In genomic region chr15:49456166-49456565, GRCh38 we compare ENCODE assay signal across 16 cellular contexts. TPM values are rescaled to one million over a fixed set of nuclear protein-coding genes. Genes with fewer than 3 reads are reported as not detected.
DNase-seq lines count a peak whose midpoint lies in the region; ATAC-seq and TF ChIP-seq lines count a peak whose summit lies in the region.
"Had no signal": no experiment of that assay in that cellular context is flagged by ENCODE, and none has a peak within 500 bp of the region (broad histone marks: within the 10 kb centered on the region; RNA-seq: fewer than 3 reads in every experiment).

No MANE protein-coding gene starts in this region.

- H4K20me1 ChIP-seq in SK-N-SH (ENCODE audit: insufficient read depth) (no peaks in the 10 kb centered on the region), smooth muscle cell (ENCODE audit: low read depth) (peaks cover 100% of the 10 kb centered on the region)

- H3K36me3 ChIP-seq in SK-N-SH (replicated peaks in 1 of 2; ENCODE audit: control insufficient read depth in 1 of 2, insufficient read depth in 2 of 2, low read length in 1 of 2) (no peaks in the 10 kb centered on the region), smooth muscle cell (ENCODE audit: low read depth) (no peaks in the 10 kb centered on the region), uterus (no peaks in the 10 kb centered on the region)

- H3K9ac ChIP-seq in SK-N-SH = no peak overlapping the region
- no peak overlapping the region for H3K9ac ChIP-seq in smooth muscle cell (ENCODE audit: low read depth)

- no peak for DNase-seq in SK-N-SH
- no peak for DNase-seq in smooth muscle cell (lab: John Stamatoyannopoulos, UW; ENCODE audit: unreplicated experiment)
- DNase-seq in uterus = no peak
- DNase-seq in activated CD8-positive, alpha-beta memory T cell treated with anti-CD3 and anti-CD28 coated beads, Interleukin-2, amount 50 U/mL, for 4 hours = no peak
- no peak for DNase-seq in NCI-H2081 treated with DMSO at 0.1 percent for 48 hours (lab: John Stamatoyannopoulos, UW)
- no peak for DNase-seq in SHP77 treated with DMSO at 0.1 percent for 48 hours (lab: John Stamatoyannopoulos, UW)
- DNase-seq: AML-193; Caco-2; CD4-positive, alpha-beta T cell; HCEC 1CT had no signal

- TF ChIP-seq RAD21 in SK-N-SH (IDR thresholded peaks at IDR 0.05; ENCODE audit: low read length) = no peak

- POLR2A ChIA-PET in SK-N-SH (lab: Yijun Ruan, JAX) = no interaction called here

- no peaks in the 10 kb centered on the region for H3K27me3 ChIP-seq in SK-N-SH (ENCODE audit: insufficient read depth)
- no peaks in the 10 kb centered on the region for H3K27me3 ChIP-seq in smooth muscle cell (ENCODE audit: low read depth)
- H3K27me3 ChIP-seq in uterus = no peaks in the 10 kb centered on the region

- no peaks in the 10 kb centered on the region for H3K9me3 ChIP-seq in SK-N-SH
- H3K9me3 ChIP-seq in smooth muscle cell (replicated peaks; ENCODE audit: low read depth) = no peaks in the 10 kb centered on the region
- no peaks in the 10 kb centered on the region for H3K9me3 ChIP-seq in uterus
- H3K9me3 ChIP-seq: A549, Caco-2 had no signal

- intact Hi-C loops in uterus (cut with DNase I; ENCODE audit: low total_unique reads) = no loop called here

- peaks cover 0 to 4% of the 10 kb centered on the region in 2 experiments; a peak in 2 of 4 replicates for H3K4me1 ChIP-seq in SK-N-SH (ENCODE audit: control insufficient read depth in 1 of 2, insufficient read depth in 2 of 2, low read depth in 1 of 2, low read length in 1 of 2)
- H3K4me1 ChIP-seq in smooth muscle cell (ENCODE audit: low read depth) = no peaks in the 10 kb centered on the region
- peaks cover 0 to 16% of the 10 kb centered on the region in 2 donors for H3K4me1 ChIP-seq in uterus
- H3K4me1 ChIP-seq: A549, Caco-2 had no signal

- no peak overlapping the region for H3K4me2 ChIP-seq in SK-N-SH
- H3K4me2 ChIP-seq in smooth muscle cell = peak overlapping the region; percentile 46
- H3K4me2 ChIP-seq: A549, GM23338 had no signal

- H3F3A ChIP-seq in SK-N-SH (replicated peaks; ENCODE audit: insufficient read depth) = no peaks in the 10 kb centered on the region
- no peaks in the 10 kb centered on the region for H3F3A ChIP-seq in smooth muscle cell (ENCODE audit: low read depth)

- no peak overlapping the region for H3K4me3 ChIP-seq in SK-N-SH (ENCODE audit: low read depth in 2 of 2, low read length in 1 of 2)
- H3K4me3 ChIP-seq in smooth muscle cell = no peak overlapping the region
- no peak overlapping the region for H3K4me3 ChIP-seq in uterus
- H3K4me3 ChIP-seq: A549, GM23338 had no signal

- no peak overlapping the region for H3K27ac ChIP-seq in SK-N-SH (ENCODE audit: low read depth in 2 of 2, low read length in 1 of 2)
- peak overlapping the region; percentile 29 for H3K27ac ChIP-seq in smooth muscle cell (ENCODE audit: low read depth)
- H3K27ac ChIP-seq in uterus = peak overlapping the region; percentile 76 to 85
- H3K27ac ChIP-seq: 22Rv1, A549, C4-2B, HL-60 had no signal

- no peak for ATAC-seq in SK-N-SH treated with all-trans-retinoic acid at 6 μM for 48 hours
- ATAC-seq: A549, GM23338 had no signal

- H3K79me2 ChIP-seq in SK-N-SH (ENCODE audit: insufficient read depth) (no peaks in the 10 kb centered on the region), smooth muscle cell (ENCODE audit: low read depth) (peaks cover 23% of the 10 kb centered on the region)

- CTCF ChIA-PET in SK-N-SH (lab: Yijun Ruan, JAX) = interaction anchor here (0.7 to 1.6 kb wide), 3 partner anchors 23 to 221 kb away, joined by 3 read pairs; no protein-coding TSS in a partner anchor

- H3K9me2 ChIP-seq in SK-N-SH = no peaks in the 10 kb centered on the region

- no peak for TF ChIP-seq EP300 in SK-N-SH (IDR thresholded peaks at IDR 0.05; ENCODE audit: borderline replicate concordance in 1 of 2, low read depth in 1 of 2, low read length in 1 of 2)

- H2AFZ ChIP-seq in SK-N-SH (ENCODE audit: low read depth) (no peak overlapping the region), smooth muscle cell (ENCODE audit: low read depth) (no peak overlapping the region)
- H2AFZ ChIP-seq: GM23338 had no signal

- no peak for TF ChIP-seq CTCF in SK-N-SH (IDR thresholded peaks at IDR 0.05)
- no peak for TF ChIP-seq CTCF in smooth muscle cell (IDR thresholded peaks at IDR 0.05; ENCODE audit: borderline replicate concordance, insufficient read depth, poor library complexity, severe bottlenecking)
- no peak for TF ChIP-seq CTCF in uterus (IDR thresholded peaks at IDR 0.05)

- no peak for TF ChIP-seq POLR2A in uterus (IDR thresholded peaks at IDR 0.05)

TF ChIP-seq in SK-N-SH treated with all-trans-retinoic acid at 6 μM for 48 hours, 23 proteins besides CTCF, POLR2A, EP300 and RAD21 (continues in another document):
- TF ChIP-seq TSHZ2 (CRISPR knock-in tag; IDR thresholded peaks at IDR 0.05) (no peak), CSDC2 (CRISPR knock-in tag; IDR thresholded peaks at IDR 0.05) (no peak), ISL1 (CRISPR knock-in tag; IDR thresholded peaks at IDR 0.05) (peak; percentile 68)

TF ChIP-seq in SK-N-SH, 30 proteins besides CTCF, POLR2A, EP300 and RAD21:
- no peak for TF ChIP-seq NRF1 (IDR thresholded peaks at IDR 0.05; ENCODE audit: low read depth, low read length)
- TF ChIP-seq EZH2phosphoT487 (IDR thresholded peaks at IDR 0.05; ENCODE audit: borderline replicate concordance, low read depth) = no peak
- no peak for TF ChIP-seq RFX5 (IDR thresholded peaks at IDR 0.05; ENCODE audit: low read length)
- TF ChIP-seq CHD2 (IDR thresholded peaks at IDR 0.05; ENCODE audit: low read length, partially characterized antibody) = no peak

RNA-seq across cellular contexts. Expression of gene FGF7, which starts 33.1 kb away (rescaled TPM):
- polyA plus RNA-seq in SK-N-SH (2012; rRNA removed) (0.23 and 0.25 TPM in 2 replicates), smooth muscle cell (210 and 281 TPM in 2 replicates)
- 0.47 and 0.51 TPM in 2 replicates for polyA plus RNA-seq in SK-N-SH (2012; cell fraction: cytosol; rRNA removed)
- polyA plus RNA-seq in SK-N-SH (2012; cell fraction: nucleus; rRNA removed) = 0.05 and 0.17 TPM in 2 replicates
- total RNA-seq in smooth muscle cell (358 and 430 TPM in 2 replicates), uterus (100 to 1,000 TPM in 2 of 4 donors, 10 to 100 TPM in 2; 57.6 to 137 (median 102) TPM)
- total RNA-seq: CD4-positive, alpha-beta T cell had no signal
- polyA plus RNA-seq: A549 had no signal

Comparison
In these comparisons a context has a peak if more than half of its experiments do, and no peak if none do; other contexts are left out.
1. H3K27ac ChIP-seq: peak in smooth muscle cell (single experiment) and uterus (2 of 2); none in SK-N-SH (0 of 2).